Comparison of ENCODE assay signal across 20 cellular contexts in the genomic region with DNA sequence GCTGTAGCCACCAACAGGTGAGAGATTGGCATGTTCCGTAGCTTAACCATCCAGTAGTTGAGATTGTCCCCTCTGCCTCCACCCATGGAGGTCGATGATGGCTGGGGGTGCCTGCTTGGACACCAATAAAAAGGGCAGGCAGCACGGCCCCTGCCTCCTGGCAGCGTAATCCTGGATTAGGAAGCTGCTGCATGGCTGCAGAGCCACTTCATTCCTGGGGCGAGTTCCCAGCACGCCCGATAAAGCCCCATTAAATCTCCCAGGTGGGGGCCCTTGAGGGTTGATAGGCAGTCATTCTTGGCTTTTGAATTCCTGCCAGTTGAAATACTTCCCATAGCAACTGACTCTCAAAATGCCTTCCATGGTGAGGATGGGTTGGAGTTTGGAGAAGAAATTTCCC.
DNase-seq lines count a peak whose midpoint lies in the region; ATAC-seq, FAIRE-seq and TF ChIP-seq lines count a peak whose summit lies in the region.
"Had no signal": no experiment of that assay in that cellular context is flagged by ENCODE, and none has a peak within 500 bp of the region (broad histone marks: within the 10 kb centered on the region; RNA-seq: fewer than 3 reads in every experiment).

No MANE protein-coding gene starts in this region.

- WGBS in H1 (ENCODE audit: extremely low coverage in 1 of 2, insufficient coverage in 1 of 2, insufficient read length in 1 of 2, insufficient replicate concordance in 2 of 2, low coverage in 1 of 2, low lambda C conversion rate in 2 of 2, missing lambda C conversion rate in 1 of 2), 2 experiments = 93% methylated on average over 6 of the region's 7 CpGs; no CpG with 5 or more reads in 1 of the 2 experiments

- TF ChIP-seq POLR2A in H1 (IDR thresholded peaks at IDR 0.05; ENCODE audit: control extremely low read depth in 1 of 2, low read depth in 2 of 2, low read length in 2 of 2) = no peak

- H2AFZ ChIP-seq in H1 (ENCODE audit: low read length) = no peak overlapping the region

- H2BK5ac ChIP-seq in H1 (ENCODE audit: low read depth, low read length) = no peak overlapping the region

- no peaks in the 10 kb centered on the region for H4K20me1 ChIP-seq in H1 (replicated peaks in 1 of 2; ENCODE audit: control insufficient read depth in 1 of 2, insufficient read depth in 2 of 2, low read length in 2 of 2)

- no peaks in the 10 kb centered on the region for H3K79me2 ChIP-seq in H1 (ENCODE audit: control insufficient read depth in 1 of 2, insufficient read depth in 2 of 2, low read length in 2 of 2)

- H3K27me3 ChIP-seq in H1 (replicated peaks in 1 of 4; ENCODE audit: control insufficient read depth in 3 of 4, extremely low read depth in 1 of 4, insufficient read depth in 3 of 4, low read length in 3 of 4) = peaks cover 0 to 3% (median 0%) of the 10 kb centered on the region in 4 experiments; a peak in 1 of 7 replicates

- no peak overlapping the region for H3K27ac ChIP-seq in H1 (ENCODE audit: low read depth, low read length)

- no peaks in the 10 kb centered on the region for H3K79me1 ChIP-seq in H1 (ENCODE audit: low read depth, low read length)

- no peak for TF ChIP-seq RAD21 in H1 (IDR thresholded peaks at IDR 0.05 in 1 of 2, conservative IDR thresholded peaks at IDR 0.05 in 1 of 2; ENCODE audit: low read depth in 2 of 2, low read length in 2 of 2)

- ATAC-seq in activated naive CD8-positive, alpha-beta T cell treated with anti-CD3 and anti-CD28 coated beads, Interleukin-2, amount 10 ng/mL, durations not matched to agents 7 days and 5 days (ENCODE audit: low read depth) = no peak
- ATAC-seq in sciatic nerve (no peak), GM19395 (IDR thresholded peaks at IDR 0.05; ENCODE audit: unreplicated experiment) (no peak), HG02884 (IDR thresholded peaks at IDR 0.05; ENCODE audit: unreplicated experiment) (no peak)
- ATAC-seq: HCT116 had no signal

- no peak overlapping the region for H2AK5ac ChIP-seq in H1 (ENCODE audit: low read depth, low read length)

- H3K27ac Mint-ChIP-seq in activated naive CD8-positive, alpha-beta T cell treated with anti-CD3 and anti-CD28 coated beads, Interleukin-2, amount 10 ng/mL, durations not matched to agents 7 days and 5 days = no peak overlapping the region
- no peak overlapping the region for H3K27ac Mint-ChIP-seq in activated naive CD8-positive, alpha-beta T cell treated with anti-CD3 and anti-CD28 coated beads for 36 hours
- H3K27ac Mint-ChIP-seq: CD4-positive, alpha-beta T cell had no signal

- no peak for TF ChIP-seq EP300 in H1 (IDR thresholded peaks at IDR 0.05; ENCODE audit: borderline replicate concordance in 1 of 2, low read depth in 2 of 2, low read length in 2 of 2)

- no peak overlapping the region for H4K5ac ChIP-seq in H1 (ENCODE audit: insufficient read length, low read depth, low read length)

- H3K9ac ChIP-seq in H1 (replicated peaks in 1 of 4; ENCODE audit: extremely low read depth in 1 of 4, low read depth in 3 of 4, low read length in 3 of 4) = no peak overlapping the region

- peak overlapping the region; percentile 6 for H4K91ac ChIP-seq in H1 (replicated peaks; ENCODE audit: insufficient read length, low read length)

- no peaks in the 10 kb centered on the region for H3K36me3 Mint-ChIP-seq in activated naive CD8-positive, alpha-beta T cell treated with anti-CD3 and anti-CD28 coated beads, Interleukin-2, amount 10 ng/mL, durations not matched to agents 7 days and 5 days
- H3K36me3 Mint-ChIP-seq in activated naive CD8-positive, alpha-beta T cell treated with anti-CD3 and anti-CD28 coated beads for 36 hours = no peaks in the 10 kb centered on the region
- H3K36me3 Mint-ChIP-seq: IgD-negative memory B cell had no signal

- no peak overlapping the region for H3K4me3 ChIP-seq in H1 (ENCODE audit: extremely low read depth in 1 of 4, insufficient read depth in 2 of 4, low read depth in 3 of 4, low read length in 4 of 4)

- H2BK120ac ChIP-seq in H1 (replicated peaks; ENCODE audit: low read depth, low read length) = no peak overlapping the region

- H3K9me3 ChIP-seq in H1 (ENCODE audit: insufficient read depth in 2 of 2, low read depth in 1 of 2, low read length in 1 of 2) = peaks cover 0 to 7% of the 10 kb centered on the region in 2 experiments; a peak in 2 of 4 replicates

- no peak overlapping the region for H3K18ac ChIP-seq in H1 (ENCODE audit: extremely low read depth, low read length)

- peaks cover 2% of the 10 kb centered on the region for H3K9me3 Mint-ChIP-seq in activated naive CD8-positive, alpha-beta T cell treated with anti-CD3 and anti-CD28 coated beads, Interleukin-2, amount 10 ng/mL, durations not matched to agents 7 days and 5 days
- H3K9me3 Mint-ChIP-seq in activated naive CD8-positive, alpha-beta T cell treated with anti-CD3 and anti-CD28 coated beads for 36 hours = peaks cover 4% of the 10 kb centered on the region

- CTCF ChIA-PET in H1 (lab: Charles Lee; ENCODE audit: partially characterized antibody) = interaction anchor here (1.2 to 2.2 kb wide), 4 partner anchors 11 to 324 kb away, joined by 3 to 6 read pairs (median 4); no protein-coding TSS in a partner anchor

- no peaks in the 10 kb centered on the region for H3K23me2 ChIP-seq in H1 (ENCODE audit: low read depth, low read length)

- no peak overlapping the region for H2BK20ac ChIP-seq in H1 (ENCODE audit: low read length)

- no peak overlapping the region for H2BK12ac ChIP-seq in H1 (ENCODE audit: low read depth, low read length)

- no peak overlapping the region for H3K4me3 Mint-ChIP-seq in activated naive CD8-positive, alpha-beta T cell treated with anti-CD3 and anti-CD28 coated beads, Interleukin-2, amount 10 ng/mL, durations not matched to agents 7 days and 5 days
- H3K4me3 Mint-ChIP-seq in activated naive CD8-positive, alpha-beta T cell treated with anti-CD3 and anti-CD28 coated beads for 36 hours = no peak overlapping the region
- H3K4me3 Mint-ChIP-seq: CD4-positive, alpha-beta T cell; IgD-negative memory B cell had no signal

- no peak overlapping the region for H3K23ac ChIP-seq in H1 (ENCODE audit: insufficient read length)

- intact Hi-C loops in sciatic nerve (cut with DNase I) = no loop called here

- no peaks in the 10 kb centered on the region for H3K27me3 Mint-ChIP-seq in activated naive CD8-positive, alpha-beta T cell treated with anti-CD3 and anti-CD28 coated beads, Interleukin-2, amount 10 ng/mL, durations not matched to agents 7 days and 5 days
- no peaks in the 10 kb centered on the region for H3K27me3 Mint-ChIP-seq in activated naive CD8-positive, alpha-beta T cell treated with anti-CD3 and anti-CD28 coated beads for 36 hours

- POLR2A ChIA-PET in activated naive CD8-positive, alpha-beta T cell treated with anti-CD3 and anti-CD28 coated beads, Interleukin-2, amount 10 ng/mL, durations not matched to agents 7 days and 5 days (lab: Charles Lee) = no interaction called here
- POLR2A ChIA-PET in H1 (lab: Charles Lee; ENCODE audit: partially characterized antibody) = interaction anchor here (1.0 kb wide), 1 partner anchor 27 kb away, joined by 3 read pairs; no protein-coding TSS in a partner anchor

- H3K14ac ChIP-seq in H1 (ENCODE audit: insufficient read length) = no peak overlapping the region

- H3K4me1 ChIP-seq in H1 (replicated peaks in 1 of 4; ENCODE audit: control insufficient read depth in 3 of 4, insufficient read depth in 4 of 4, low read length in 3 of 4) = peaks cover 0 to under 1% (median 0%) of the 10 kb centered on the region in 4 experiments; a peak in 3 of 7 replicates

- H4K8ac ChIP-seq in H1 (ENCODE audit: extremely low read depth, insufficient read depth, low read length) = no peak overlapping the region; the same call in 1 of the 2 replicates

- no peak overlapping the region for H3K4ac ChIP-seq in H1 (replicated peaks; ENCODE audit: insufficient read length, low read depth, low read length)

- no peaks in the 10 kb centered on the region for H3K36me3 ChIP-seq in H1 (ENCODE audit: control insufficient read depth in 2 of 4, insufficient read depth in 4 of 4, low read length in 3 of 4)

- no peak overlapping the region for H3K4me2 ChIP-seq in H1 (ENCODE audit: insufficient read depth in 1 of 2, low read depth in 2 of 2, low read length in 2 of 2)

- H3K56ac ChIP-seq in H1 (replicated peaks; ENCODE audit: insufficient read length, low read depth, low read length) = no peak overlapping the region

- H2BK15ac ChIP-seq in H1 (ENCODE audit: low read length) = no peak overlapping the region

- FAIRE-seq in H1 (lab: Jason Lieb, UNC) = no peak
- FAIRE-seq: GM12892, RCC 7860 had no signal

- no peaks in the 10 kb centered on the region for H3K4me1 Mint-ChIP-seq in activated naive CD8-positive, alpha-beta T cell treated with anti-CD3 and anti-CD28 coated beads, Interleukin-2, amount 10 ng/mL, durations not matched to agents 7 days and 5 days
- H3K4me1 Mint-ChIP-seq in activated naive CD8-positive, alpha-beta T cell treated with anti-CD3 and anti-CD28 coated beads for 36 hours = no peaks in the 10 kb centered on the region
- H3K4me1 Mint-ChIP-seq: IgD-negative memory B cell had no signal

- no peak for TF ChIP-seq CTCF in H1 (IDR thresholded peaks at IDR 0.05; ENCODE audit: control extremely low read depth in 1 of 3, insufficient read depth in 1 of 3, low read depth in 1 of 3, low read length in 3 of 3)

- DNase-seq in activated naive CD8-positive, alpha-beta T cell treated with anti-CD3 and anti-CD28 coated beads, Interleukin-2, amount 10 ng/mL, durations not matched to agents 7 days and 5 days = peak; percentile 9
- no peak for DNase-seq in activated naive CD8-positive, alpha-beta T cell treated with anti-CD3 and anti-CD28 coated beads for 36 hours
- DNase-seq in NCI-H1105 (lab: John Stamatoyannopoulos, UW) (peak; percentile 27), H1 (ENCODE audit: low read depth in 1 of 2, low spot score in 2 of 2) (no peak), sciatic nerve (ENCODE audit: low spot score) (peak; percentile 38)
- DNase-seq: AML-193; Calu3; CD4-positive, alpha-beta T cell; DND-41; GDM1; NCI-H1417 treated with DMSO at 0.1 percent for 48 hours; NCI-H2081 treated with DMSO at 0.1 percent for 48 hours; NCI-H446; NCI-H774 had no signal

TF ChIP-seq in H1, 55 proteins besides CTCF, POLR2A, EP300 and RAD21:
- TF ChIP-seq KDM4A (IDR thresholded peaks at IDR 0.05; ENCODE audit: low read depth, low read length, severe bottlenecking) = no peak

Comparison
In these comparisons a context has a peak if more than half of its experiments do, and no peak if none do; other contexts are left out.
1. DNase-seq: peak in activated naive CD8-positive, alpha-beta T cell treated with anti-CD3 and anti-CD28 coated beads, Interleukin-2, amount 10 ng/mL, durations not matched to agents 7 days and 5 days (single experiment), NCI-H1105 (single experiment) and sciatic nerve (single experiment); none in activated naive CD8-positive, alpha-beta T cell treated with anti-CD3 and anti-CD28 coated beads for 36 hours (single experiment) and H1 (0 of 2).